Comparison of ENCODE assay signal across 28 cellular contexts in the genomic region with DNA sequence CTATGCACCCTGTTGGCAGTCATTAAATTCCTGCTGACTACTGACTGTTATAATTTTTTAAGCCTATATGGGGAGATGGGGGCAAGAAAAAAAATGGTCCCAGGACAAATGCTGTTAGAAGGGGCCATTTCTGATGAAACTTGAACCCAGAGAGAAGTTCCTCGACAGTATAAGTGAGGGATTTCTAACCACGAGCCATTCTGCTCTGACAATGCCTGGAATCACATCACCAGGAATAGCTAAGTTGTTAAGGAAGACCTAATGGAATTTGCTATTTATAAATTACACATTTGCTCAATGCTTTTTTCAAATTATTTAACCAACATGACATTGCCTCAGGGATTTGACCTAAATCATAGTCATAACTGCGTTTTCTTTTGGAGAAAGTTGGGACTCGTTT. TPM values are rescaled to one million over a fixed set of nuclear protein-coding genes. Genes with fewer than 3 reads are reported as not detected.
"Had no signal": no experiment of that assay in that cellular context is flagged by ENCODE, and none has a peak within 500 bp of the region (broad histone marks: within the 10 kb centered on the region; RNA-seq: fewer than 3 reads in every experiment).

No MANE protein-coding gene starts in this region.

- DNase-seq: colonic mucosa; cortex of kidney; effector CD8-positive, alpha-beta T cell; effector memory CD8-positive, alpha-beta T cell; endodermal cell; erythroblast; esophagus squamous epithelium; foreskin fibroblast; foreskin melanocyte; gastrocnemius medialis; glutamatergic neuron; head of caudate nucleus; heart right ventricle; left cardiac atrium; left lung; left ventricle myocardium superior; lower lobe of right lung; mesenchymal stem cell; mucosa of descending colon had no signal

- H3K36me3 ChIP-seq: colonic mucosa, esophagus squamous epithelium, gastrocnemius medialis, heart right ventricle, left lung, lower lobe of right lung had no signal

- H3K4me1 ChIP-seq: colonic mucosa, esophagus squamous epithelium, gastrocnemius medialis, heart right ventricle, lower lobe of right lung had no signal

- H3K27ac ChIP-seq: colonic mucosa, epithelial cell of prostate, esophagus squamous epithelium, gastrocnemius medialis, heart right ventricle, left lung, lower lobe of right lung had no signal

- H3K27me3 ChIP-seq: colonic mucosa, gastrocnemius medialis, left lung had no signal

- H3K4me3 ChIP-seq: colonic mucosa, esophagus squamous epithelium, gastrocnemius medialis, heart right ventricle, left lung, lower lobe of right lung, mucosa of descending colon had no signal

- H3K9me3 ChIP-seq: colonic mucosa, esophagus squamous epithelium, gastrocnemius medialis, heart right ventricle, left lung, lower lobe of right lung, mucosa of descending colon had no signal

RNA-seq across cellular contexts. Expression of a gene that starts 55.2 kb away (rescaled TPM):
- total RNA-seq: chondrocyte, dermis microvascular lymphatic vessel endothelial cell, endodermal cell, esophagus mucosa, esophagus squamous epithelium, glomerular endothelial cell, lower leg skin, lung microvascular endothelial cell, mesenteric fat pad had no signal
- polyA plus RNA-seq: keratinocyte had no signal
